ENCODE assay signal across 14 cellular contexts in the genomic region with DNA sequence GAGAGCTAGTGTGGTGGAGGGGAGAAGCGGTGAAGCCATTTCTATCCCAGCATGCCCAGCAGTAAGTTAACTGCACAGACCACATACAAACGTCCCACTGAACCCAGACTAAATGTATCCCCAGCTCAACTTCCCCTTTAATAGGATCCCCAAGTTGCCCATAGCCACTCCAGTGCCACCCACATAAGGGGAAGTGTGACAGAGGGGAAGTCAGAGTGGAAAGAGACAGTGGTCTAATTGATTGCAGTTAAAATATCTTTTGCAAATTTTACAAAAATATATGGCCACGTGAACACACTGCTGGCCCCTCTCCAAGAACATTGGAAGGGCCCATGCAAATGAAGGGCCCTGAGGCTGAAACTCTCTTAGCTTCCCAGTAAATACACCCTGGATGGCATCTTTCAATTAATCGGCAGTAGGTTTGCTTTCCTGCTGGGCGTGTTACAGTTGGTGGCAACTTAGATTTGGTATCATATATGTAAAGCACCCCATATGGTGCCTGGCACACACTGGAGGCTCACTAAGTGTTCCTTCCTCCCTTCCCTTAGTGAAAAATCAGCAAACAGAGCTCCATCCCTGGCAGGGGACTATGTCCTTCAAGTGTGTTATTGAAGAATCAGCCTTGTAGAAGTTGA.
A peak's percentile ranks its signal among the peaks of the same experiment; 100 is the strongest.
DNase-seq lines count a peak whose midpoint lies in the region; ATAC-seq, FAIRE-seq and TF ChIP-seq lines count a peak whose summit lies in the region.
"Had no signal": no experiment of that assay in that cellular context is flagged by ENCODE, and none has a peak within 500 bp of the region (broad histone marks: within the 10 kb centered on the region; RNA-seq: fewer than 3 reads in every experiment).

No MANE protein-coding gene starts in this region.

- no peak overlapping the region for H3K4me2 ChIP-seq in GM12878 (ENCODE audit: control insufficient read depth, insufficient read depth)

- 9% methylated on average over 5 of the region's 5 CpGs for WGBS in GM12878 (ENCODE audit: insufficient coverage, insufficient replicate concordance, low lambda C conversion rate, missing lambda C conversion rate)

- H3K27ac ChIP-seq in GM12878 (ENCODE audit: control insufficient read depth, insufficient read depth) (no peak overlapping the region), neutrophil (peak overlapping the region; percentile 18)
- H3K27ac ChIP-seq in CD4-positive, alpha-beta memory T cell (ENCODE audit: low read depth, low read length): no peak overlapping the region

- H3K4me1 Mint-ChIP-seq in CD4-positive, alpha-beta memory T cell: peaks cover 6 to 19% (median 8%) of the 10 kb centered on the region in 4 donors

- no peak overlapping the region for H3K9ac ChIP-seq in GM12878 (ENCODE audit: control insufficient read depth, insufficient read depth, low read length)

- no peak overlapping the region for H3K4me3 ChIP-seq in GM12878
- H3K4me3 ChIP-seq in neutrophil (ENCODE audit: low read depth in 1 of 2, low read length in 1 of 2): no peak overlapping the region
- no peak overlapping the region for H3K4me3 ChIP-seq in CD4-positive, alpha-beta memory T cell (ENCODE audit: low read length in 2 of 2)

- TF ChIP-seq CTCF in GM12878 (IDR thresholded peaks at IDR 0.05 in 2 of 3, conservative IDR thresholded peaks at IDR 0.05 in 1 of 3; ENCODE audit: control insufficient read depth in 2 of 3, extremely low read depth in 1 of 3, insufficient read depth in 1 of 3, low read depth in 3 of 3, low read length in 3 of 3) (no peak), neutrophil (IDR thresholded peaks at IDR 0.05) (no peak)

- no peaks in the 10 kb centered on the region for H3K79me2 ChIP-seq in GM12878 (ENCODE audit: control insufficient read depth, insufficient read depth, low read length)

- FAIRE-seq in GM12891 (lab: Jason Lieb, UNC): no peak
- FAIRE-seq in GM12878 (lab: Jason Lieb, UNC): no peak
- FAIRE-seq in urothelium cell line (lab: Jason Lieb, UNC): no peak
- FAIRE-seq: colon had no signal

- no peak overlapping the region for H3K4me3 Mint-ChIP-seq in CD4-positive, alpha-beta memory T cell
- H3K4me3 Mint-ChIP-seq: activated naive CD8-positive, alpha-beta T cell treated with anti-CD3 and anti-CD28 coated beads, Interleukin-2, amount 10 ng/mL, durations not matched to agents 7 days and 5 days had no signal

- peaks cover 0 to 11% (median 6%) of the 10 kb centered on the region in 8 donors for H3K9me3 Mint-ChIP-seq in CD4-positive, alpha-beta memory T cell

- H3K36me3 ChIP-seq in GM12878 (ENCODE audit: control insufficient read depth in 2 of 2, insufficient read depth in 2 of 2, low read length in 1 of 2) (no peaks in the 10 kb centered on the region), neutrophil (no peaks in the 10 kb centered on the region)
- no peaks in the 10 kb centered on the region for H3K36me3 ChIP-seq in CD4-positive, alpha-beta memory T cell (ENCODE audit: insufficient read depth, low read length)

- ATAC-seq in GM12878 (no peak; the same call in 2 of the 3 replicates), HG02981 (IDR thresholded peaks at IDR 0.05; ENCODE audit: unreplicated experiment) (no peak)

- CTCF ChIA-PET in GM12878 (lab: Yijun Ruan, JAX): interaction anchor here (0.7 kb wide), 1 partner anchor 9 kb away, joined by 4 read pairs; no protein-coding TSS in a partner anchor
- CTCF ChIA-PET in CD4-positive, alpha-beta memory T cell (lab: Charles Lee; ENCODE audit: partially characterized antibody): no interaction called here

- SMC1A ChIA-PET in GM12878 (lab: Charles Lee; ENCODE audit: uncharacterized antibody, unreplicated experiment): no interaction called here

- TF ChIP-seq POLR2A in GM12891 (IDR thresholded peaks at IDR 0.05; ENCODE audit: low read depth, low read length) (no peak), GM12878 (IDR thresholded peaks at IDR 0.05; ENCODE audit: low read depth, low read length) (no peak)

- no peaks in the 10 kb centered on the region for H3K4me1 ChIP-seq in GM12878 (ENCODE audit: control insufficient read depth, insufficient read depth, low read length)
- H3K4me1 ChIP-seq in neutrophil (ENCODE audit: control insufficient read depth in 1 of 2, insufficient read depth in 1 of 2, low read depth in 1 of 2, low read length in 1 of 2): peaks cover 9 to 10% of the 10 kb centered on the region in 2 experiments
- peaks cover 9% of the 10 kb centered on the region for H3K4me1 ChIP-seq in CD4-positive, alpha-beta memory T cell (ENCODE audit: insufficient read depth, low read length)

- H3K36me3 Mint-ChIP-seq in CD4-positive, alpha-beta memory T cell: peaks cover 0 to 6% of the 10 kb centered on the region in 2 donors
- H3K36me3 Mint-ChIP-seq: activated naive CD8-positive, alpha-beta T cell treated with anti-CD3 and anti-CD28 coated beads, Interleukin-2, amount 10 ng/mL, durations not matched to agents 7 days and 5 days had no signal

- H3K27ac Mint-ChIP-seq in CD4-positive, alpha-beta memory T cell: no peak overlapping the region
- H3K27ac Mint-ChIP-seq: activated naive CD8-positive, alpha-beta T cell treated with anti-CD3 and anti-CD28 coated beads, Interleukin-2, amount 10 ng/mL, durations not matched to agents 7 days and 5 days had no signal

- no peak for DNase-seq in GM12891 (ENCODE audit: insufficient read length, low spot score)
- peak; percentile 15 for DNase-seq in NCI-H345 treated with DMSO at 0.1 percent for 48 hours (lab: John Stamatoyannopoulos, UW; ENCODE audit: unreplicated experiment)
- DNase-seq in GM12878 (ENCODE audit: low read depth, low spot score): peak; percentile 11
- DNase-seq in urothelium cell line (ENCODE audit: low spot score): no peak
- no peak for DNase-seq in CD4-positive, alpha-beta memory T cell
- DNase-seq in stimulated activated CD4-positive, alpha-beta T cell treated with anti-CD3 and anti-CD28 coated beads, Interleukin-4, amount 100 ng/mL, for 4 hours: no peak
- DNase-seq: activated naive CD8-positive, alpha-beta T cell treated with anti-CD3 and anti-CD28 coated beads, Interleukin-2, amount 10 ng/mL, durations not matched to agents 7 days and 5 days; Caco-2; kidney glomerular epithelial cell; NCI-H1092 treated with DMSO at 0.1 percent for 48 hours; T-helper 9 cell had no signal

- BruUV-seq in GM12878 (replicated peaks; lab: Mats Ljungman, UMichigan): no TSS peak

- intact Hi-C loops in GM12878 (cut with micrococcal nuclease; ENCODE audit: unreplicated experiment): no loop called here
- intact Hi-C loops in CD4-positive, alpha-beta memory T cell (cut with micrococcal nuclease): no loop called here

- POLR2A ChIA-PET in GM12878 (lab: Charles Lee): no interaction called here
- POLR2A ChIA-PET in CD4-positive, alpha-beta memory T cell (lab: Charles Lee; ENCODE audit: partially characterized antibody): no interaction called here

- no peaks in the 10 kb centered on the region for H4K20me1 ChIP-seq in GM12878 (ENCODE audit: control insufficient read depth, insufficient read depth)

- H3K9me3 ChIP-seq in GM12878 (replicated peaks; ENCODE audit: control insufficient read depth, insufficient read depth, low read length) (peaks cover 6% of the 10 kb centered on the region; the same call in 1 of the 3 replicates), neutrophil (no peaks in the 10 kb centered on the region)
- H3K9me3 ChIP-seq in CD4-positive, alpha-beta memory T cell (ENCODE audit: control insufficient read depth in 1 of 2, low read length in 2 of 2): no peaks in the 10 kb centered on the region

- in situ Hi-C loops in GM12878 (cut with MboI): no loop called here

- TF ChIP-seq RAD21 in GM12878 (IDR thresholded peaks at IDR 0.05; ENCODE audit: insufficient read depth, low read depth, low read length): no peak

- no peak for TF ChIP-seq EP300 in GM12878 (IDR thresholded peaks at IDR 0.05; ENCODE audit: borderline replicate concordance in 1 of 2, control insufficient read depth in 1 of 2, low read depth in 2 of 2, low read length in 2 of 2)

- no peaks in the 10 kb centered on the region for H3K27me3 ChIP-seq in GM12878 (replicated peaks in 1 of 2; ENCODE audit: control insufficient read depth in 2 of 2, insufficient read depth in 2 of 2, low read length in 1 of 2)
- no peaks in the 10 kb centered on the region for H3K27me3 ChIP-seq in neutrophil
- H3K27me3 ChIP-seq in CD4-positive, alpha-beta memory T cell (ENCODE audit: insufficient read depth, low read length): no peaks in the 10 kb centered on the region

- RAD21 ChIA-PET in GM12878 (lab: Charles Lee; ENCODE audit: unreplicated experiment): interaction anchor here (0.5 kb wide), 1 partner anchor 48 kb away, joined by 3 read pairs; no protein-coding TSS in a partner anchor

- peaks cover 5 to 7% of the 10 kb centered on the region in 2 donors for H3K27me3 Mint-ChIP-seq in CD4-positive, alpha-beta memory T cell

- H2AFZ ChIP-seq in GM12878 (ENCODE audit: control insufficient read depth, low read depth, low read length): no peak overlapping the region

TF ChIP-seq in GM12891, 5 proteins besides CTCF, POLR2A, EP300 and RAD21:
- no peak for TF ChIP-seq POU2F2 (IDR thresholded peaks at IDR 0.05; ENCODE audit: low read depth, low read length)
- TF ChIP-seq PAX5 (IDR thresholded peaks at IDR 0.05; ENCODE audit: insufficient read depth, low read length, severe bottlenecking): no peak
- TF ChIP-seq POLR2AphosphoS5 (IDR thresholded peaks at IDR 0.05; ENCODE audit: low read depth, low read length): no peak
- TF ChIP-seq TAF1 (IDR thresholded peaks at IDR 0.05; ENCODE audit: low read depth, low read length): no peak
- TF ChIP-seq SPI1 (IDR thresholded peaks at IDR 0.05; ENCODE audit: low read depth, low read length): 0 out of 2 replicates have a peak, but pooled peaks have one; percentile 10
TF ChIP-seq in GM12891: peak in this region for 1.

TF ChIP-seq in GM12878, 131 proteins besides CTCF, POLR2A, EP300 and RAD21:
- TF ChIP-seq ZBED1 (IDR thresholded peaks at IDR 0.05; ENCODE audit: borderline replicate concordance) (no peak), TCF12 (IDR thresholded peaks at IDR 0.05; ENCODE audit: low read depth, low read length) (no peak), SPI1 (IDR thresholded peaks at IDR 0.05; ENCODE audit: borderline replicate concordance, insufficient read depth, low read depth, low read length) (peak; percentile 60; the same call in 1 of the 2 replicates), CHD1 (IDR thresholded peaks at IDR 0.05; ENCODE audit: low read depth, low read length) (no peak), IRF4 (IDR thresholded peaks at IDR 0.05; ENCODE audit: low read depth, low read length) (no peak), TARDBP (IDR thresholded peaks at IDR 0.05; ENCODE audit: borderline replicate concordance) (no peak)

Comparison
In these comparisons a context has a peak if more than half of its experiments do, and no peak if none do; other contexts are left out.
1. DNase-seq: peak in NCI-H345 treated with DMSO at 0.1 percent for 48 hours (single experiment) and GM12878 (single experiment); none in GM12891 (single experiment), urothelium cell line (single experiment), CD4-positive, alpha-beta memory T cell (0 of 5) and stimulated activated CD4-positive, alpha-beta T cell treated with anti-CD3 and anti-CD28 coated beads, Interleukin-4, amount 100 ng/mL, for 4 hours (0 of 2).